ENCODE assay signal across 1 cellular context in genomic region chr17:7281074-7281952, GRCh38.
TF ChIP-seq lines count a peak whose summit lies in the region.

TSS of gene SLC2A4 (plus strand) at chr17:7281718. CDS start at chr17:7281935, 217 bp downstream.

TF ChIP-seq in HEK293, 187 proteins besides CTCF, POLR2A, EP300 and RAD21 (continued from another document):
- peak; percentile 51 for TF ChIP-seq ZNF449 (tag by site-specific recombination; IDR thresholded peaks at IDR 0.05)
- no peak; the same call in 1 of the 2 replicates for TF ChIP-seq ZNF366 (tag by site-specific recombination; conservative IDR thresholded peaks at IDR 0.05)
- peak; percentile 98 for TF ChIP-seq PATZ1 (tag by site-specific recombination; IDR thresholded peaks at IDR 0.05)
- no peak for TF ChIP-seq AEBP2 (tag by site-specific recombination; IDR thresholded peaks at IDR 0.05; ENCODE audit: borderline replicate concordance)
- TF ChIP-seq ZNF274 (IDR thresholded peaks at IDR 0.05; ENCODE audit: low read length), result no peak
- TF ChIP-seq ZNF274 (tag by site-specific recombination; IDR thresholded peaks at IDR 0.05; ENCODE audit: borderline replicate concordance), result no peak
- TF ChIP-seq ZBTB26 (tag by site-specific recombination; optimal IDR thresholded peaks at IDR 0.05), result peak; percentile 30
- TF ChIP-seq SP3 (tag by site-specific recombination; IDR thresholded peaks at IDR 0.05), result peak; percentile 92
- TF ChIP-seq ZNF514 (tag by site-specific recombination; IDR thresholded peaks at IDR 0.05), result no peak
- peak; percentile 81 for TF ChIP-seq IKZF3 (tag by site-specific recombination; IDR thresholded peaks at IDR 0.05)
- TF ChIP-seq ZNF521 (tag by site-specific recombination; IDR thresholded peaks at IDR 0.05), result no peak
- TF ChIP-seq GLIS1 (tag by site-specific recombination; IDR thresholded peaks at IDR 0.05), result peak; percentile 89
- TF ChIP-seq ZNF600 (tag by site-specific recombination; IDR thresholded peaks at IDR 0.05), result peak; percentile 33
- TF ChIP-seq KLF8 (tag by site-specific recombination; IDR thresholded peaks at IDR 0.05), result peak; percentile 81
- peak; percentile 76 for TF ChIP-seq ZFHX2 (tag by site-specific recombination; conservative IDR thresholded peaks at IDR 0.05)
- TF ChIP-seq KLF9 (tag by site-specific recombination; IDR thresholded peaks at IDR 0.05; ENCODE audit: low read depth), result peak; percentile 99
- 0 out of 2 replicates have a peak, but pooled peaks have one; percentile 25 for TF ChIP-seq ZNF324 (tag by site-specific recombination; IDR thresholded peaks at IDR 0.05)
- no peak for TF ChIP-seq RBAK (tag by site-specific recombination; IDR thresholded peaks at IDR 0.05)
- no peak for TF ChIP-seq INSM2 (tag by site-specific recombination; IDR thresholded peaks at IDR 0.05)
- peak; percentile 92 for TF ChIP-seq TCF7L2 (IDR thresholded peaks at IDR 0.05; ENCODE audit: borderline replicate concordance, low read depth, low read length)
- no peak for TF ChIP-seq ZNF398 (tag by site-specific recombination; IDR thresholded peaks at IDR 0.05)
- peak; percentile 85 for TF ChIP-seq ZBTB6 (tag by site-specific recombination; IDR thresholded peaks at IDR 0.05)
- no peak for TF ChIP-seq ZNF26 (tag by site-specific recombination; IDR thresholded peaks at IDR 0.05)
- TF ChIP-seq HIC1 (tag by site-specific recombination; IDR thresholded peaks at IDR 0.05), result no peak
- TF ChIP-seq ZFP41 (tag by site-specific recombination; IDR thresholded peaks at IDR 0.05; ENCODE audit: borderline replicate concordance), result no peak
- no peak for TF ChIP-seq ZNF837 (tag by site-specific recombination; IDR thresholded peaks at IDR 0.05)
- TF ChIP-seq ZBTB10 (tag by site-specific recombination; IDR thresholded peaks at IDR 0.05), result 0 out of 2 replicates have a peak, but pooled peaks have one; percentile 33
- peak; percentile 72; the same call in 1 of the 2 replicates for TF ChIP-seq ZNF121 (tag by site-specific recombination; IDR thresholded peaks at IDR 0.05)
- TF ChIP-seq ZIC2 (tag by site-specific recombination; IDR thresholded peaks at IDR 0.05), result peak; percentile 70
- TF ChIP-seq ZNF175 (tag by site-specific recombination; IDR thresholded peaks at IDR 0.05), result no peak
- TF ChIP-seq HOXD13 (CRISPR knock-in tag; IDR thresholded peaks at IDR 0.05; ENCODE audit: borderline replicate concordance), result no peak
- TF ChIP-seq ZSCAN23 (tag by site-specific recombination; IDR thresholded peaks at IDR 0.05), result no peak
- no peak for TF ChIP-seq ZNF423 (tag by site-specific recombination; IDR thresholded peaks at IDR 0.05)
- TF ChIP-seq ZNF335 (tag by site-specific recombination; conservative IDR thresholded peaks at IDR 0.05), result peak; percentile 63
- TF ChIP-seq ZNF394 (tag by site-specific recombination; IDR thresholded peaks at IDR 0.05; ENCODE audit: borderline replicate concordance), result no peak
- TF ChIP-seq ZBTB44 (tag by site-specific recombination; IDR thresholded peaks at IDR 0.05), result no peak
- peak; percentile 73 for TF ChIP-seq ZNF629 (tag by site-specific recombination; IDR thresholded peaks at IDR 0.05)
